ENCODE assay signal across 34 cellular contexts in genomic region chr16:5455110-5455509, GRCh38.
DNase-seq lines count a peak whose midpoint lies in the region; ATAC-seq and TF ChIP-seq lines count a peak whose summit lies in the region.
"Had no signal": no experiment of that assay in that cellular context is flagged by ENCODE, and none has a peak within 500 bp of the region (broad histone marks: within the 10 kb centered on the region; RNA-seq: fewer than 3 reads in every experiment).

No MANE protein-coding gene starts in this region.

- no peak overlapping the region for H3K4me3 Mint-ChIP-seq in neural crest cell
- H3K4me3 Mint-ChIP-seq: B cell; CD14-positive monocyte; CD4-positive, alpha-beta memory T cell; CD4-positive, alpha-beta T cell; CD4-positive, CD25-positive, alpha-beta regulatory T cell; CD8-positive, alpha-beta memory T cell; CD8-positive, alpha-beta T cell had no signal

- H3K9me3 ChIP-seq in mucosa of descending colon (no peaks in the 10 kb centered on the region), transverse colon (no peaks in the 10 kb centered on the region)
- H3K9me3 ChIP-seq: A549; BE2C; BLaER1; BLaER1 treated with 17β-estradiol and CSF1 and Interleukin-3, amounts not matched to agents 10 nM and 100 nM; Caco-2 had no signal

- no peak for TF ChIP-seq POLR2A in transverse colon (IDR thresholded peaks at IDR 0.05)

- no peaks in the 10 kb centered on the region for H3K36me3 Mint-ChIP-seq in neural crest cell (ENCODE audit: low read depth)
- H3K36me3 Mint-ChIP-seq: CD14-positive monocyte; CD4-positive, alpha-beta memory T cell; CD4-positive, CD25-positive, alpha-beta regulatory T cell; CD8-positive, alpha-beta memory T cell; CD8-positive, alpha-beta T cell had no signal

- intact Hi-C loops in left colon (cut with DNase I, micrococcal nuclease) (no loop called here), mucosa of descending colon (cut with DNase I, micrococcal nuclease) (no loop called here), transverse colon (cut with DNase I; ENCODE audit: low total_unique reads) (no loop called here)

- H3K36me3 ChIP-seq in mucosa of descending colon (ENCODE audit: low read depth) (no peaks in the 10 kb centered on the region), transverse colon (no peaks in the 10 kb centered on the region)
- H3K36me3 ChIP-seq: BE2C; BLaER1; BLaER1 treated with 17β-estradiol and CSF1 and Interleukin-3, amounts not matched to agents 10 nM and 100 nM had no signal

- no peak for TF ChIP-seq EP300 in transverse colon (IDR thresholded peaks at IDR 0.05; ENCODE audit: low read depth)

- no peaks in the 10 kb centered on the region for H3K27me3 ChIP-seq in transverse colon
- H3K27me3 ChIP-seq: BE2C; BLaER1; BLaER1 treated with 17β-estradiol and CSF1 and Interleukin-3, amounts not matched to agents 10 nM and 100 nM had no signal

- DNase-seq in left colon (peak in 1 of 2 donors; percentile 40), mucosa of descending colon (peak in 1 of 3 donors; percentile 59), neural crest cell (ENCODE audit: low read depth, low spot score) (no peak), transverse colon (peak; percentile 24), NCI-H226 (no peak), AML-193 (lab: John Stamatoyannopoulos, UW) (no peak), HT-29 (ENCODE audit: low spot score) (no peak)
- DNase-seq in NK-92 treated with Interleukin-12 subunit alpha and Interleukin-12 subunit beta, amount 100 ng/mL, for 24 hours (lab: John Stamatoyannopoulos, UW) = no peak
- DNase-seq: 8988T; ACHN; BE2C; C1 segment of cervical spinal cord; Caco-2; Calu3; CD4-positive, alpha-beta memory T cell; CD4-positive, alpha-beta T cell; CD4-positive, CD25-positive, alpha-beta regulatory T cell; CD8-positive, alpha-beta memory T cell; CD8-positive, alpha-beta T cell; COR-L47; DMS 273 treated with DMSO at 0.1 percent for 48 hours; DMS153; DMS53; DMS79; DMS79 treated with DMSO at 0.1 percent for 48 hours; DND-41; EL had no signal

- H3K4me1 Mint-ChIP-seq in neural crest cell = peaks cover 6% of the 10 kb centered on the region
- H3K4me1 Mint-ChIP-seq: B cell; CD14-positive monocyte; CD4-positive, alpha-beta memory T cell; CD4-positive, CD25-positive, alpha-beta regulatory T cell; CD8-positive, alpha-beta memory T cell had no signal

- peak overlapping the region; percentile 79 for H3K27ac Mint-ChIP-seq in neural crest cell (ENCODE audit: unreplicated experiment)
- H3K27ac Mint-ChIP-seq: B cell; CD14-positive monocyte; CD4-positive, alpha-beta T cell; CD4-positive, CD25-positive, alpha-beta regulatory T cell; CD8-positive, alpha-beta memory T cell; CD8-positive, alpha-beta T cell had no signal

- H3K4me3 ChIP-seq in mucosa of descending colon = no peak overlapping the region
- no peak overlapping the region for H3K4me3 ChIP-seq in transverse colon
- H3K4me3 ChIP-seq: A549; BLaER1; BLaER1 treated with 17β-estradiol and CSF1 and Interleukin-3, amounts not matched to agents 10 nM and 100 nM had no signal

- WGBS in transverse colon (ENCODE audit: low coverage in 1 of 2), 2 donors = 53 to 67% methylated on average over 1 of the region's 1 CpG

- H3K4me1 ChIP-seq in mucosa of descending colon (ENCODE audit: low read depth) (no peaks in the 10 kb centered on the region), transverse colon (no peaks in the 10 kb centered on the region)
- H3K4me1 ChIP-seq: A549; BE2C; BLaER1; BLaER1 treated with 17β-estradiol and CSF1 and Interleukin-3, amounts not matched to agents 10 nM and 100 nM; Caco-2 had no signal

- ATAC-seq in left colon = peak; percentile 94
- peak; percentile 70 for ATAC-seq in mucosa of descending colon
- ATAC-seq: A549; CD8-positive, alpha-beta T cell had no signal

- H3K27me3 Mint-ChIP-seq in neural crest cell (ENCODE audit: low read depth) = peaks cover 40% of the 10 kb centered on the region
- H3K27me3 Mint-ChIP-seq: B cell; CD4-positive, CD25-positive, alpha-beta regulatory T cell had no signal

- H3K9me3 Mint-ChIP-seq in neural crest cell = peaks cover 2% of the 10 kb centered on the region
- H3K9me3 Mint-ChIP-seq: CD4-positive, alpha-beta T cell; CD8-positive, alpha-beta T cell had no signal

- in situ Hi-C loops in transverse colon (cut with MboI; ENCODE audit: low pct_ligation_motif_present in 1 of 4, low pct_unique_long_range_greater_than_20kb in 1 of 4, low sequenced_read_pairs in 3 of 4) = no loop called here

- TF ChIP-seq CTCF in mucosa of descending colon (IDR thresholded peaks at IDR 0.05) = no peak
- no peak for TF ChIP-seq CTCF in neural crest cell (conservative IDR thresholded peaks at IDR 0.05)
- TF ChIP-seq CTCF in transverse colon (IDR thresholded peaks at IDR 0.05) = no peak

- no peak overlapping the region for H3K27ac ChIP-seq in transverse colon
- H3K27ac ChIP-seq: 22Rv1; A549; BLaER1; BLaER1 treated with 17β-estradiol and CSF1 and Interleukin-3, amounts not matched to agents 10 nM and 100 nM; C4-2B had no signal
